14 cellular contexts compared by ENCODE assay signal in the genomic region with DNA sequence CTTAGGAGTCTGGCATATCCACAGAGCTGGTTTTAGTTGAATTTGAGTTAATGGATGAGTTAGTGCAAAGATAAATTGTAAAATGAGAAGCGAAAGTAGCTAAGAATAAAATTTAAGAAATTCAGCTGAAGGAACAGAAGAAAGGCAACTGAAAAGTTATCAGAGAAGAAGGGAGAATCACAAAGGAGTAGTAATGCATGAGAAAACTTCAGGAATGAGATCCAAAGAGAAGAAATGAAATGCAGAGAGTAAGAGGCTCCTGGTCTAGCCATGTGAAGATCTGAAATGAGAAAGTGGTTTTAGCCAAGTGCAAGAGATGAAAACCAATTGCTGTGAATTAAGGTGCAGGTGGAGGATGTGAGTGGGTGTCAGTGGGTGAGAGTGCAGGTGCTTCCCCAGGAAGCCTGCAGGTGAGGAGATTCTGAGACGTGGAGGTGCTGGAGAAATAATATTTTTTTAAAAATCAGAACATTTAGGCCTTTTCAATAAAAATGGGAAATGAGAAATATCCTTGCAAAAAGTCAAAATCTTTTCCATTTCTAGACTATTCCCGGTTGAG. TPM values are rescaled to one million over a fixed set of nuclear protein-coding genes. Genes with fewer than 3 reads are reported as not detected.
A peak's percentile ranks its signal among the peaks of the same experiment; 100 is the strongest.
DNase-seq lines count a peak whose midpoint lies in the region; ATAC-seq lines count a peak whose summit lies in the region.
"Had no signal": no experiment of that assay in that cellular context is flagged by ENCODE, and none has a peak within 500 bp of the region (broad histone marks: within the 10 kb centered on the region; RNA-seq: fewer than 3 reads in every experiment).

No MANE protein-coding gene starts in this region.

- peak; percentile 59 for ATAC-seq in GM21515 (IDR thresholded peaks at IDR 0.05; ENCODE audit: unreplicated experiment)
- peak; percentile 48 for ATAC-seq in HG03432 (IDR thresholded peaks at IDR 0.05; ENCODE audit: unreplicated experiment)
- peak; percentile 87 to 89 for ATAC-seq in naive B cell (ENCODE audit: low read depth in 2 of 2)
- no peak for ATAC-seq in HG02973 (IDR thresholded peaks at IDR 0.05; ENCODE audit: unreplicated experiment)
- ATAC-seq: A549 had no signal

- peak overlapping the region; percentile 21 for H3K27ac Mint-ChIP-seq in T-helper 1 cell treated with Interleukin-12 subunit alpha and Interleukin-12 subunit beta and Interleukin-4 antibody, amounts not matched to agents 30 μg/mL and 1 μg/mL, for 36 hours
- peak overlapping the region; percentile 0 to 91 (median 70) for H3K27ac Mint-ChIP-seq in naive B cell

- H3K4me1 Mint-ChIP-seq in T-helper 1 cell treated with Interleukin-12 subunit alpha and Interleukin-12 subunit beta and Interleukin-4 antibody, amounts not matched to agents 30 μg/mL and 1 μg/mL, for 36 hours (ENCODE audit: low read depth) = peaks cover 10% of the 10 kb centered on the region
- peaks cover 45 to 65% (median 62%) of the 10 kb centered on the region in 3 donors for H3K4me1 Mint-ChIP-seq in naive B cell

- no peaks in the 10 kb centered on the region for H3K9me3 Mint-ChIP-seq in T-helper 1 cell treated with Interleukin-12 subunit alpha and Interleukin-12 subunit beta and Interleukin-4 antibody, amounts not matched to agents 30 μg/mL and 1 μg/mL, for 36 hours
- peaks cover 0 to 4% (median 0%) of the 10 kb centered on the region in 7 donors for H3K9me3 Mint-ChIP-seq in naive B cell

- DNase-seq in T-helper 1 cell (no peak), naive B cell (peak; percentile 44), NCI-H2171 treated with DMSO at 0.1 percent for 48 hours (lab: John Stamatoyannopoulos, UW) (no peak), NCI-H524 treated with DMSO at 0.1 percent for 48 hours (lab: John Stamatoyannopoulos, UW) (no peak)
- DNase-seq: activated T-cell treated with anti-CD3 and anti-CD28 coated beads, Interleukin-2, amount 50 U/mL, for 1 hour; H7; NCI-H2227 treated with DMSO at 0.1 percent for 48 hours; occipital lobe; stimulated activated CD4-positive, alpha-beta T cell treated with anti-CD3 and anti-CD28 coated beads, Interleukin-4, amount 100 ng/mL, for 24 hours had no signal

- peaks cover 6% of the 10 kb centered on the region for H3K36me3 Mint-ChIP-seq in T-helper 1 cell treated with Interleukin-12 subunit alpha and Interleukin-12 subunit beta and Interleukin-4 antibody, amounts not matched to agents 30 μg/mL and 1 μg/mL, for 36 hours (ENCODE audit: low read depth)
- H3K36me3 Mint-ChIP-seq in naive B cell = peaks cover 14 to 17% of the 10 kb centered on the region in 2 donors

- H3K27me3 Mint-ChIP-seq in T-helper 1 cell treated with Interleukin-12 subunit alpha and Interleukin-12 subunit beta and Interleukin-4 antibody, amounts not matched to agents 30 μg/mL and 1 μg/mL, for 36 hours (ENCODE audit: low read depth) = no peaks in the 10 kb centered on the region
- H3K27me3 Mint-ChIP-seq in naive B cell = no peaks in the 10 kb centered on the region

- no peak overlapping the region for H3K4me3 Mint-ChIP-seq in T-helper 1 cell treated with Interleukin-12 subunit alpha and Interleukin-12 subunit beta and Interleukin-4 antibody, amounts not matched to agents 30 μg/mL and 1 μg/mL, for 36 hours
- H3K4me3 Mint-ChIP-seq in naive B cell = peak overlapping the region; percentile 63 to 89 (median 78)

RNA-seq across cellular contexts. Expression of gene KBTBD8, which starts 18.5 kb away (rescaled TPM):
- 10 to 100 TPM; 19.6 to 28.0 (median 21.9) TPM for polyA plus RNA-seq in naive B cell (ENCODE audit: low read depth in 6 of 6)
